16 cellular contexts compared by ENCODE assay signal in the genomic region with DNA sequence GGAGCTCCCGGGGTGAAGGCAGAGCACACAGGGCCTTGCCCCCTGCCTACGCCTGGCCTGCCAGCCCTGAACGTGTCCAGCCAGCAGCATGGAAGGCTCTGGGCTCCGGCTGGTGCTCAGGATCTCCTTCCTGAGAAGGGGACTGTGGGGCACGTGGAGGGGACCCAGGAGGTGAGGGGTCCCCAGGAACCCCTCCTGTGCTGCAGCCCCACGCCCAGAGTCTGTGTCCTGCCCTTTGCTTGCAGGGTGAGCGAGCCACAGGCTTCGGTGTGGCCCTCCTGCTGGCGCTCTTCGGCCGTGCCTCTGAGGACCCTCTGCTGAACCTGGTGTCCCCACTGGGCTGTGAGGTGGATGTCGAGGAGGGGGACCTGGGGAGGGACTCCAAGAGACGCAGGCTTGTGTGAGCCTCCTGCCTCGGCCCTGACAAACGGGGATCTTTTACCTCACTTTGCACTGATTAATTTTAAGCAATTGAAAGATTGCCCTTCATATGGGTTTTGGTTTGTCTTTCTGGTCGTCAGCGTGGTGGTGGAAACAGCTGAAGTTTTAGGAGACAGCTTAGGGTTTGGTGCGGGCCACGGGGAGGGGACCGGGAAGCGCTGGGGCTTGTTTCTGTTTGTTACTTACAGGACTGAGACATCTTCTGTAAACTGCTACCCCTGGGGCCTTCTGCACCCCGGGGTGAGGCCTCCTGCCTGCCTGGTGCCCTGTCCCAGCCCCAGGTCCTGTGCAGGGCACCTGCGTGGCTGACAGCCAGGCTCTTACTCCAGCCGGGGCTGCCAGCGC. TPM values are rescaled to one million over a fixed set of nuclear protein-coding genes. Genes with fewer than 3 reads are reported as not detected.
DNase-seq lines count a peak whose midpoint lies in the region; FAIRE-seq and TF ChIP-seq lines count a peak whose summit lies in the region.
"Had no signal": no experiment of that assay in that cellular context is flagged by ENCODE, and none has a peak within 500 bp of the region (broad histone marks: within the 10 kb centered on the region; RNA-seq: fewer than 3 reads in every experiment).

No MANE protein-coding gene starts in this region.

- TF ChIP-seq CTCF in GM13976 (IDR thresholded peaks at IDR 0.05; ENCODE audit: borderline replicate concordance, control extremely low read depth, extremely low read depth, insufficient read depth, missing control alignments) (no peak), neural progenitor cell (IDR thresholded peaks at IDR 0.05) (no peak)

- FAIRE-seq in RCC 7860 (lab: Jason Lieb, UNC), result no peak

- no peaks in the 10 kb centered on the region for H3K4me1 Mint-ChIP-seq in T-helper 2 cell treated with Interferon-gamma antibody and Interleukin-4, amounts not matched to agents 5 μg/mL and 100 μg/mL, for 36 hours (ENCODE audit: low read depth)
- no peaks in the 10 kb centered on the region for H3K4me1 Mint-ChIP-seq in dendritic cell treated with granulocyte-macrophage colony-stimulating factor and Interleukin-4, amounts not matched to agents 40 ng/mL and 50 ng/mL, for 4 days (ENCODE audit: low read depth)
- peaks cover 18% of the 10 kb centered on the region for H3K4me1 Mint-ChIP-seq in neural progenitor cell

- no peak overlapping the region for H3K4me3 ChIP-seq in neural progenitor cell
- H3K4me3 ChIP-seq: GM23248 had no signal

- no peaks in the 10 kb centered on the region for H3K9me3 Mint-ChIP-seq in T-helper 2 cell treated with Interferon-gamma antibody and Interleukin-4, amounts not matched to agents 5 μg/mL and 100 μg/mL, for 36 hours
- H3K9me3 Mint-ChIP-seq in dendritic cell treated with granulocyte-macrophage colony-stimulating factor and Interleukin-4, amounts not matched to agents 40 ng/mL and 50 ng/mL, for 4 days, result no peaks in the 10 kb centered on the region
- no peaks in the 10 kb centered on the region for H3K9me3 Mint-ChIP-seq in neural progenitor cell
- H3K9me3 Mint-ChIP-seq: activated naive CD4-positive, alpha-beta T cell treated with anti-CD3 and anti-CD28 coated beads for 36 hours; nephron progenitor cell; T-helper 1 cell treated with Interleukin-12 subunit alpha and Interleukin-12 subunit beta and Interleukin-4 antibody, amounts not matched to agents 30 μg/mL and 1 μg/mL, for 36 hours had no signal

- H3K9me3 ChIP-seq in neural progenitor cell (ENCODE audit: low read depth), result no peaks in the 10 kb centered on the region

- H3F3A ChIP-seq in neural progenitor cell (ENCODE audit: low read depth), result no peaks in the 10 kb centered on the region

- H2AFZ ChIP-seq in neural progenitor cell (replicated peaks), result no peak overlapping the region
- H2AFZ ChIP-seq: GM23248 had no signal

- H3K4me3 Mint-ChIP-seq in T-helper 2 cell treated with Interferon-gamma antibody and Interleukin-4, amounts not matched to agents 5 μg/mL and 100 μg/mL, for 36 hours, result no peak overlapping the region
- no peak overlapping the region for H3K4me3 Mint-ChIP-seq in dendritic cell treated with granulocyte-macrophage colony-stimulating factor and Interleukin-4, amounts not matched to agents 40 ng/mL and 50 ng/mL, for 4 days
- no peak overlapping the region for H3K4me3 Mint-ChIP-seq in neural progenitor cell
- H3K4me3 Mint-ChIP-seq: activated naive CD4-positive, alpha-beta T cell treated with anti-CD3 and anti-CD28 coated beads for 36 hours; brain; nephron progenitor cell; T-helper 1 cell treated with Interleukin-12 subunit alpha and Interleukin-12 subunit beta and Interleukin-4 antibody, amounts not matched to agents 30 μg/mL and 1 μg/mL, for 36 hours had no signal

- H4K20me1 ChIP-seq in neural progenitor cell (ENCODE audit: low read depth), result no peaks in the 10 kb centered on the region

- H3K27ac ChIP-seq in neural progenitor cell, result no peak overlapping the region
- H3K27ac ChIP-seq: GM23248 had no signal

- in situ Hi-C loops in GM13976 (cut with MboI; ENCODE audit: low sequenced_read_pairs, unreplicated experiment), result no loop called here

- H3K27me3 Mint-ChIP-seq in T-helper 2 cell treated with Interferon-gamma antibody and Interleukin-4, amounts not matched to agents 5 μg/mL and 100 μg/mL, for 36 hours (ENCODE audit: low read depth), result no peaks in the 10 kb centered on the region
- no peaks in the 10 kb centered on the region for H3K27me3 Mint-ChIP-seq in dendritic cell treated with granulocyte-macrophage colony-stimulating factor and Interleukin-4, amounts not matched to agents 40 ng/mL and 50 ng/mL, for 4 days
- peaks cover 10% of the 10 kb centered on the region for H3K27me3 Mint-ChIP-seq in neural progenitor cell (ENCODE audit: insufficient read depth, low read depth)
- H3K27me3 Mint-ChIP-seq: brain had no signal

- H3K36me3 ChIP-seq in neural progenitor cell, result no peaks in the 10 kb centered on the region

- H3K36me3 Mint-ChIP-seq in T-helper 2 cell treated with Interferon-gamma antibody and Interleukin-4, amounts not matched to agents 5 μg/mL and 100 μg/mL, for 36 hours (ENCODE audit: low read depth), result no peaks in the 10 kb centered on the region
- H3K36me3 Mint-ChIP-seq in dendritic cell treated with granulocyte-macrophage colony-stimulating factor and Interleukin-4, amounts not matched to agents 40 ng/mL and 50 ng/mL, for 4 days (ENCODE audit: low read depth), result peaks cover 61% of the 10 kb centered on the region
- no peaks in the 10 kb centered on the region for H3K36me3 Mint-ChIP-seq in neural progenitor cell

- DNase-seq in T-helper 2 cell treated with Interferon-gamma antibody and Interleukin-4, amounts not matched to agents 5 μg/mL and 100 μg/mL, for 36 hours (ENCODE audit: low spot score), result peak; percentile 3
- DNase-seq in T-helper 2 cell, result no peak
- DNase-seq in GM13976 (ENCODE audit: low spot score), result peak; percentile 16
- no peak for DNase-seq in neural progenitor cell (ENCODE audit: low spot score)
- DNase-seq in NOMO-1 (lab: John Stamatoyannopoulos, UW; ENCODE audit: unreplicated experiment in 2 of 2), result no peak
- no peak for DNase-seq in putamen (ENCODE audit: low spot score)
- no peak for DNase-seq in RCC 7860 (ENCODE audit: low spot score)
- DNase-seq: 8988T; activated naive CD4-positive, alpha-beta T cell treated with anti-CD3 and anti-CD28 coated beads for 36 hours; GM23248; NCI-H146; NCI-H510A treated with DMSO at 0.1 percent for 48 hours; nephron progenitor cell had no signal

- H3K9ac ChIP-seq in neural progenitor cell, result no peak overlapping the region
- H3K9ac ChIP-seq: GM23248 had no signal

- H3K27me3 ChIP-seq in neural progenitor cell, result no peaks in the 10 kb centered on the region

- no peaks in the 10 kb centered on the region for H3K79me2 ChIP-seq in neural progenitor cell (ENCODE audit: low read depth)

- H3K4me1 ChIP-seq in neural progenitor cell, result peaks cover 7% of the 10 kb centered on the region

- H3K4me2 ChIP-seq in neural progenitor cell, result no peak overlapping the region

- no peak overlapping the region for H3K27ac Mint-ChIP-seq in T-helper 2 cell treated with Interferon-gamma antibody and Interleukin-4, amounts not matched to agents 5 μg/mL and 100 μg/mL, for 36 hours
- H3K27ac Mint-ChIP-seq in dendritic cell treated with granulocyte-macrophage colony-stimulating factor and Interleukin-4, amounts not matched to agents 40 ng/mL and 50 ng/mL, for 4 days, result peak overlapping the region; percentile 42
- peak overlapping the region; percentile 78 for H3K27ac Mint-ChIP-seq in neural progenitor cell
- H3K27ac Mint-ChIP-seq: activated naive CD4-positive, alpha-beta T cell treated with anti-CD3 and anti-CD28 coated beads for 36 hours; nephron progenitor cell; T-helper 1 cell treated with Interleukin-12 subunit alpha and Interleukin-12 subunit beta and Interleukin-4 antibody, amounts not matched to agents 30 μg/mL and 1 μg/mL, for 36 hours had no signal

- intact Hi-C loops in dendritic cell treated with granulocyte-macrophage colony-stimulating factor and Interleukin-4, amounts not matched to agents 40 ng/mL and 50 ng/mL, for 4 days (cut with micrococcal nuclease), result no loop called here

RNA-seq across cellular contexts. Expression of gene NPEPL1, which starts 22.5 kb away (rescaled TPM):
- 10.9 and 29.4 TPM in 2 replicates for total RNA-seq in neural progenitor cell (ENCODE audit: low replicate concordance)

Comparison
In these comparisons a context has a peak if more than half of its experiments do, and no peak if none do; other contexts are left out.
1. DNase-seq: peak in T-helper 2 cell treated with Interferon-gamma antibody and Interleukin-4, amounts not matched to agents 5 μg/mL and 100 μg/mL, for 36 hours (single experiment) and GM13976 (single experiment); none in T-helper 2 cell (0 of 5), neural progenitor cell (single experiment), NOMO-1 (0 of 2), putamen (single experiment) and RCC 7860 (single experiment).